1 cellular context compared by ENCODE assay signal in the genomic region with DNA sequence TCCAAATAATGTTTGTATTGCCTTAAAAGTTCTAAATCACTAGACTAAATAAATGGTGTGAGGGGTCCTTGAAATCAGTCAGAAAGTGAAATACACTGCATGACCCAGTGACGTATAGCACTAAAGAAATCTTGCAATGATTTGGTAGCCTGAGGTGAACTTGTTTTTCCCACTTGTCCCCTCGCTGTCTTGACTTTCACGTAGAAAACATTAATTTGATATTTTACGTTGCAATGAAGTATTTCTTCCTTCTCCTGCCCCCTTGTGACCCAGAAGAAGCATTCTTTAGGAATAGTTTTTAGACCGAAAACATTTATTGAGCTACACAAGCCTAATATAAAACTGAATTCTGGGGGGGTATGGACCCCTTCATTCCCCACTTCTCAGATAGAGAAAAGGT.
TF ChIP-seq lines count a peak whose summit lies in the region.

No MANE protein-coding gene starts in this region.

TF ChIP-seq in HCT116, 20 proteins besides CTCF, POLR2A, EP300 and RAD21 (continued from another document):
- TF ChIP-seq, protein P1, sequence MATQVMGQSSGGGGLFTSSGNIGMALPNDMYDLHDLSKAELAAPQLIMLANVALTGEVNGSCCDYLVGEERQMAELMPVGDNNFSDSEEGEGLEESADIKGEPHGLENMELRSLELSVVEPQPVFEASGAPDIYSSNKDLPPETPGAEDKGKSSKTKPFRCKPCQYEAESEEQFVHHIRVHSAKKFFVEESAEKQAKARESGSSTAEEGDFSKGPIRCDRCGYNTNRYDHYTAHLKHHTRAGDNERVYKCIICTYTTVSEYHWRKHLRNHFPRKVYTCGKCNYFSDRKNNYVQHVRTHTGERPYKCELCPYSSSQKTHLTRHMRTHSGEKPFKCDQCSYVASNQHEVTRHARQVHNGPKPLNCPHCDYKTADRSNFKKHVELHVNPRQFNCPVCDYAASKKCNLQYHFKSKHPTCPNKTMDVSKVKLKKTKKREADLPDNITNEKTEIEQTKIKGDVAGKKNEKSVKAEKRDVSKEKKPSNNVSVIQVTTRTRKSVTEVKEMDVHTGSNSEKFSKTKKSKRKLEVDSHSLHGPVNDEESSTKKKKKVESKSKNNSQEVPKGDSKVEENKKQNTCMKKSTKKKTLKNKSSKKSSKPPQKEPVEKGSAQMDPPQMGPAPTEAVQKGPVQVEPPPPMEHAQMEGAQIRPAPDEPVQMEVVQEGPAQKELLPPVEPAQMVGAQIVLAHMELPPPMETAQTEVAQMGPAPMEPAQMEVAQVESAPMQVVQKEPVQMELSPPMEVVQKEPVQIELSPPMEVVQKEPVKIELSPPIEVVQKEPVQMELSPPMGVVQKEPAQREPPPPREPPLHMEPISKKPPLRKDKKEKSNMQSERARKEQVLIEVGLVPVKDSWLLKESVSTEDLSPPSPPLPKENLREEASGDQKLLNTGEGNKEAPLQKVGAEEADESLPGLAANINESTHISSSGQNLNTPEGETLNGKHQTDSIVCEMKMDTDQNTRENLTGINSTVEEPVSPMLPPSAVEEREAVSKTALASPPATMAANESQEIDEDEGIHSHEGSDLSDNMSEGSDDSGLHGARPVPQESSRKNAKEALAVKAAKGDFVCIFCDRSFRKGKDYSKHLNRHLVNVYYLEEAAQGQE (IDR thresholded peaks at IDR 0.05; ENCODE audit: low read depth) = no peak
- TF ChIP-seq EGR1 (IDR thresholded peaks at IDR 0.05; ENCODE audit: low read depth) (no peak), ZFX (IDR thresholded peaks at IDR 0.05) (no peak), ATF3 (IDR thresholded peaks at IDR 0.05) (no peak), YY1 (IDR thresholded peaks at IDR 0.05; ENCODE audit: extremely low read depth, insufficient replicate concordance, low read depth, low read length) (no peak), ELF1 (IDR thresholded peaks at IDR 0.05; ENCODE audit: borderline replicate concordance, low read depth) (no peak), ZBTB33 (IDR thresholded peaks at IDR 0.05; ENCODE audit: extremely low read depth, insufficient replicate concordance, low read length) (no peak), EZH2phosphoT487 (IDR thresholded peaks at IDR 0.05; ENCODE audit: borderline replicate concordance) (no peak), MAX (IDR thresholded peaks at IDR 0.05) (no peak), FOSL1 (IDR thresholded peaks at IDR 0.05; ENCODE audit: low read depth) (no peak), CEBPB (IDR thresholded peaks at IDR 0.05; ENCODE audit: low read depth) (no peak)
